Comparison of ENCODE assay signal across 7 cellular contexts in genomic region chr5:126446498-126447224, GRCh38. TPM values are rescaled to one million over a fixed set of nuclear protein-coding genes. Genes with fewer than 3 reads are reported as not detected.
A peak's percentile ranks its signal among the peaks of the same experiment; 100 is the strongest.
DNase-seq lines count a peak whose midpoint lies in the region; ATAC-seq and TF ChIP-seq lines count a peak whose summit lies in the region.

No MANE protein-coding gene starts in this region.

- TF ChIP-seq POLR2A in breast epithelium (IDR thresholded peaks at IDR 0.05), result no peak

- TF ChIP-seq CTCF in breast epithelium (IDR thresholded peaks at IDR 0.05) (no peak), left ventricle myocardium inferior (IDR thresholded peaks at IDR 0.05; ENCODE audit: borderline replicate concordance) (no peak)

- H3K27ac ChIP-seq in breast epithelium (peak overlapping the region; percentile 77 to 85), left ventricle myocardium inferior (replicated peaks) (no peak overlapping the region)

- no peaks in the 10 kb centered on the region for H3K36me3 ChIP-seq in breast epithelium
- peaks cover 6% of the 10 kb centered on the region for H3K36me3 ChIP-seq in left ventricle myocardium inferior

- no peaks in the 10 kb centered on the region for H3K9me3 ChIP-seq in breast epithelium
- H3K9me3 ChIP-seq in left ventricle myocardium inferior (replicated peaks), result no peaks in the 10 kb centered on the region

- DNase-seq in HS-5 (ENCODE audit: low read depth), result peak; percentile 81
- no peak for DNase-seq in breast epithelium (ENCODE audit: low spot score in 2 of 2)
- DNase-seq in stimulated activated CD4-positive, alpha-beta T cell treated with anti-CD3 and anti-CD28 coated beads, Interleukin-15, amount 100 ng/mL, for 24 hours, result peak; percentile 75
- no peak for DNase-seq in left ventricle myocardium inferior
- no peak for DNase-seq in NCI-H345 treated with DMSO at 0.1 percent for 48 hours (lab: John Stamatoyannopoulos, UW; ENCODE audit: unreplicated experiment)
- no peak for DNase-seq in DMS 273 treated with DMSO at 0.1 percent for 48 hours (lab: John Stamatoyannopoulos, UW)

- H3K4me3 ChIP-seq in breast epithelium (no peak overlapping the region), left ventricle myocardium inferior (no peak overlapping the region)

- ATAC-seq in GM19351 (IDR thresholded peaks at IDR 0.05; ENCODE audit: unreplicated experiment), result peak; percentile 31

- intact Hi-C loops in breast epithelium (cut with DNase I; ENCODE audit: low total_unique reads), result no loop called here
- intact Hi-C loops in left ventricle myocardium inferior (cut with micrococcal nuclease), result no loop called here

- H3K4me1 ChIP-seq in breast epithelium, result peaks cover 0 to 15% of the 10 kb centered on the region in 2 donors
- peaks cover 48% of the 10 kb centered on the region for H3K4me1 ChIP-seq in left ventricle myocardium inferior

- H3K27me3 ChIP-seq in breast epithelium, result no peaks in the 10 kb centered on the region
- H3K27me3 ChIP-seq in left ventricle myocardium inferior (ENCODE audit: low read depth), result no peaks in the 10 kb centered on the region

RNA-seq across cellular contexts. Expression of gene GRAMD2B, which starts 23.5 kb away (rescaled TPM):
- 100 to 1,000 TPM in 2 of 3 donors, 10 to 100 TPM in 1; 38.1 to 206 (median 103) TPM for total RNA-seq in breast epithelium
- total RNA-seq in left ventricle myocardium inferior, result 24.6 TPM

Comparison
In these comparisons a context has a peak if more than half of its experiments do, and no peak if none do; other contexts are left out.
1. DNase-seq: peak in HS-5 (single experiment) and stimulated activated CD4-positive, alpha-beta T cell treated with anti-CD3 and anti-CD28 coated beads, Interleukin-15, amount 100 ng/mL, for 24 hours (single experiment); none in breast epithelium (0 of 2), left ventricle myocardium inferior (single experiment), NCI-H345 treated with DMSO at 0.1 percent for 48 hours (single experiment) and DMS 273 treated with DMSO at 0.1 percent for 48 hours (single experiment).